Comparison of ENCODE assay signal across 16 cellular contexts in genomic region chr5:59401637-59402036, GRCh38.
"Had no signal": no experiment of that assay in that cellular context is flagged by ENCODE, and none has a peak within 500 bp of the region (broad histone marks: within the 10 kb centered on the region; RNA-seq: fewer than 3 reads in every experiment).

No MANE protein-coding gene starts in this region.

- DNase-seq: activated CD4-positive, alpha-beta memory T cell treated with anti-CD3 and anti-CD28 coated beads for 36 hours; activated CD4-positive, alpha-beta T cell treated with anti-CD3 and anti-CD28 coated beads for 36 hours; activated CD8-positive, alpha-beta memory T cell treated with anti-CD3 and anti-CD28 coated beads, Interleukin-2, amount 10 ng/mL, durations not matched to agents 7 days and 5 days; activated naive CD4-positive, alpha-beta T cell treated with anti-CD3 and anti-CD28 coated beads for 36 hours; activated T-cell treated with anti-CD3 and anti-CD28 coated beads, Interleukin-2, amount 50 U/mL, for 1 hour; dorsolateral prefrontal cortex; heart right ventricle; naive B cell; stimulated activated CD4-positive, alpha-beta T cell treated with anti-CD3 and anti-CD28 coated beads, Interleukin-1b, Interleukin-23, amount 100 ng/mL, for 48 hours; stomach; T-helper 9 cell; testis; upper lobe of right lung had no signal

- H3K4me3 ChIP-seq: dorsolateral prefrontal cortex, gastroesophageal sphincter, heart right ventricle, neural progenitor cell, stomach, testis, upper lobe of right lung had no signal

- H3K36me3 ChIP-seq: gastroesophageal sphincter, heart right ventricle, neural progenitor cell, stomach, upper lobe of right lung had no signal

- H3K9me3 ChIP-seq: stomach, testis, upper lobe of right lung had no signal

- H3K4me1 ChIP-seq: gastroesophageal sphincter, heart right ventricle, neural progenitor cell, stomach, testis, upper lobe of right lung had no signal

- ATAC-seq: activated CD4-positive, alpha-beta T cell treated with anti-CD3 and anti-CD28 coated beads for 36 hours; activated CD8-positive, alpha-beta memory T cell treated with anti-CD3 and anti-CD28 coated beads, Interleukin-2, amount 10 ng/mL, durations not matched to agents 7 days and 5 days; gastroesophageal sphincter; heart right ventricle; sciatic nerve; upper lobe of right lung had no signal
